10 cellular contexts compared by ENCODE assay signal in genomic region chr4:13657016-13657415, GRCh38. TPM values are rescaled to one million over a fixed set of nuclear protein-coding genes. Genes with fewer than 3 reads are reported as not detected.
DNase-seq lines count a peak whose midpoint lies in the region; ATAC-seq and TF ChIP-seq lines count a peak whose summit lies in the region.
"Had no signal": no experiment of that assay in that cellular context is flagged by ENCODE, and none has a peak within 500 bp of the region (broad histone marks: within the 10 kb centered on the region; RNA-seq: fewer than 3 reads in every experiment).

No MANE protein-coding gene starts in this region.

- no peak for TF ChIP-seq CTCF in OCI-LY7 (conservative IDR thresholded peaks at IDR 0.05; ENCODE audit: low read length)
- TF ChIP-seq CTCF in progenitor cell of endocrine pancreas (IDR thresholded peaks at IDR 0.05; ENCODE audit: unreplicated experiment): no peak

- peaks cover 9% of the 10 kb centered on the region for H3K4me1 Mint-ChIP-seq in progenitor cell of endocrine pancreas (ENCODE audit: low read depth)

- no peak overlapping the region for H3K27ac ChIP-seq in OCI-LY7 (ENCODE audit: low read depth, low read length, poor library complexity, severe bottlenecking)
- no peak overlapping the region for H3K27ac ChIP-seq in effector memory CD4-positive, alpha-beta T cell (ENCODE audit: insufficient read depth, low read length, poor library complexity, severe bottlenecking)
- H3K27ac ChIP-seq: 22Rv1, thyroid gland had no signal

- POLR2A ChIA-PET in OCI-LY7 (lab: Charles Lee): no interaction called here

- no peaks in the 10 kb centered on the region for H4K20me1 ChIP-seq in OCI-LY7 (ENCODE audit: insufficient read depth, low read length)

- ATAC-seq in HG03097 (IDR thresholded peaks at IDR 0.05; ENCODE audit: low FRiP score, unreplicated experiment): no peak
- ATAC-seq in HG03457 (IDR thresholded peaks at IDR 0.05; ENCODE audit: unreplicated experiment): no peak

- peak overlapping the region; percentile 54 for H3K4me3 ChIP-seq in OCI-LY7 (ENCODE audit: low read depth, low read length, poor library complexity, severe bottlenecking)
- H3K4me3 ChIP-seq in effector memory CD4-positive, alpha-beta T cell (ENCODE audit: insufficient read depth, low read depth, low read length, poor library complexity, severe bottlenecking): peak overlapping the region; percentile 20
- H3K4me3 ChIP-seq: thyroid gland had no signal

- H3K4me2 ChIP-seq in OCI-LY7 (ENCODE audit: low read length): peak overlapping the region; percentile 53

- peak overlapping the region; percentile 54; the same call in 1 of the 2 replicates for H2AFZ ChIP-seq in OCI-LY7 (ENCODE audit: low read length)

- no peaks in the 10 kb centered on the region for H3K9me3 ChIP-seq in OCI-LY7 (ENCODE audit: low read length)
- no peaks in the 10 kb centered on the region for H3K9me3 ChIP-seq in effector memory CD4-positive, alpha-beta T cell (ENCODE audit: control insufficient read depth, low read length)
- H3K9me3 ChIP-seq: thyroid gland had no signal

- peak overlapping the region; percentile 65 for H3K4me3 Mint-ChIP-seq in progenitor cell of endocrine pancreas (ENCODE audit: low read depth)

- peak; percentile 45 for DNase-seq in DMS53 (lab: John Stamatoyannopoulos, UW)
- no peak for DNase-seq in DMS53 treated with DMSO at 0.1 percent for 48 hours (lab: John Stamatoyannopoulos, UW; ENCODE audit: unreplicated experiment)
- no peak for DNase-seq in OCI-LY7 (ENCODE audit: low spot score)
- DNase-seq in effector memory CD4-positive, alpha-beta T cell: no peak
- DNase-seq in progenitor cell of endocrine pancreas (ENCODE audit: low spot score, unreplicated experiment): no peak
- DNase-seq in NCI-H774 (lab: John Stamatoyannopoulos, UW): no peak

- intact Hi-C loops in OCI-LY7 (cut with micrococcal nuclease; ENCODE audit: unreplicated experiment): loop anchor here (5.0 to 10.0 kb wide), 2 partner anchors 255 to 1348 kb away; partner anchors contain the start of gene CPEB2

- H3K36me3 Mint-ChIP-seq in progenitor cell of endocrine pancreas (ENCODE audit: insufficient read depth): no peaks in the 10 kb centered on the region

- CTCF ChIA-PET in OCI-LY7 (lab: Charles Lee; ENCODE audit: unreplicated experiment): no interaction called here

- H3K9me3 Mint-ChIP-seq in progenitor cell of endocrine pancreas (ENCODE audit: low read depth): no peaks in the 10 kb centered on the region

- H3K36me3 ChIP-seq in OCI-LY7 (ENCODE audit: insufficient read depth, low read length): no peaks in the 10 kb centered on the region
- H3K36me3 ChIP-seq in effector memory CD4-positive, alpha-beta T cell (ENCODE audit: control insufficient read depth, insufficient read depth, low read length): no peaks in the 10 kb centered on the region
- H3K36me3 ChIP-seq: thyroid gland had no signal

- BruUV-seq in OCI-LY7 (replicated peaks; lab: Mats Ljungman, UMichigan): no TSS peak

- H3K4me1 ChIP-seq in OCI-LY7 (ENCODE audit: insufficient read depth, low read length, poor library complexity, severe bottlenecking): no peaks in the 10 kb centered on the region
- no peaks in the 10 kb centered on the region for H3K4me1 ChIP-seq in effector memory CD4-positive, alpha-beta T cell (ENCODE audit: control insufficient read depth, insufficient read depth, low read length, poor library complexity, severe bottlenecking)
- H3K4me1 ChIP-seq: thyroid gland had no signal

- no peak overlapping the region for H3K27ac Mint-ChIP-seq in progenitor cell of endocrine pancreas

- H3K27me3 ChIP-seq in effector memory CD4-positive, alpha-beta T cell (replicated peaks; ENCODE audit: control insufficient read depth, insufficient read depth, low read length, poor library complexity, severe bottlenecking): no peaks in the 10 kb centered on the region
- H3K27me3 ChIP-seq: thyroid gland had no signal

- H3K79me2 ChIP-seq in OCI-LY7 (ENCODE audit: insufficient read depth, low read depth, low read length): no peaks in the 10 kb centered on the region

- H3K9me2 ChIP-seq in OCI-LY7 (ENCODE audit: insufficient read depth, low read length): no peaks in the 10 kb centered on the region

- H3K27me3 Mint-ChIP-seq in progenitor cell of endocrine pancreas: no peaks in the 10 kb centered on the region

RNA-seq across cellular contexts. Expression of gene BOD1L1, which starts 29.5 kb away (rescaled TPM):
- total RNA-seq in OCI-LY7 (2014; rRNA removed; shearing (Covaris generic)): 24.0 and 38.8 TPM in 2 replicates
- total RNA-seq in OCI-LY7 (2022) (49.6 and 55.7 TPM in 2 replicates), progenitor cell of endocrine pancreas (41.8 and 42.1 TPM in 2 replicates)
